Comparison of ENCODE assay signal across 1 cellular context in genomic region chr19:41298327-41298964, GRCh38.
TF ChIP-seq lines count a peak whose summit lies in the region.

No MANE protein-coding gene starts in this region.

TF ChIP-seq in SK-N-SH, 30 proteins besides CTCF, POLR2A, EP300 and RAD21 (continued from another document):
- TF ChIP-seq IRF3 (IDR thresholded peaks at IDR 0.05; ENCODE audit: low read depth, low read length), result no peak
- TF ChIP-seq CHD2 (IDR thresholded peaks at IDR 0.05; ENCODE audit: low read length, partially characterized antibody), result no peak
- TF ChIP-seq NRF1 (IDR thresholded peaks at IDR 0.05; ENCODE audit: low read depth, low read length), result no peak
- no peak for TF ChIP-seq USF2 (IDR thresholded peaks at IDR 0.05; ENCODE audit: borderline replicate concordance, low read depth, low read length)
- no peak for TF ChIP-seq ELF1 (IDR thresholded peaks at IDR 0.05)
- no peak for TF ChIP-seq SMC3 (IDR thresholded peaks at IDR 0.05; ENCODE audit: low read depth, low read length)
- no peak for TF ChIP-seq MAX (IDR thresholded peaks at IDR 0.05; ENCODE audit: low read depth)
- TF ChIP-seq MEF2A (IDR thresholded peaks at IDR 0.05; ENCODE audit: borderline replicate concordance, low read depth), result no peak
- TF ChIP-seq REST (IDR thresholded peaks at IDR 0.05; ENCODE audit: low read depth, low read length), result no peak
